In the genomic region with DNA sequence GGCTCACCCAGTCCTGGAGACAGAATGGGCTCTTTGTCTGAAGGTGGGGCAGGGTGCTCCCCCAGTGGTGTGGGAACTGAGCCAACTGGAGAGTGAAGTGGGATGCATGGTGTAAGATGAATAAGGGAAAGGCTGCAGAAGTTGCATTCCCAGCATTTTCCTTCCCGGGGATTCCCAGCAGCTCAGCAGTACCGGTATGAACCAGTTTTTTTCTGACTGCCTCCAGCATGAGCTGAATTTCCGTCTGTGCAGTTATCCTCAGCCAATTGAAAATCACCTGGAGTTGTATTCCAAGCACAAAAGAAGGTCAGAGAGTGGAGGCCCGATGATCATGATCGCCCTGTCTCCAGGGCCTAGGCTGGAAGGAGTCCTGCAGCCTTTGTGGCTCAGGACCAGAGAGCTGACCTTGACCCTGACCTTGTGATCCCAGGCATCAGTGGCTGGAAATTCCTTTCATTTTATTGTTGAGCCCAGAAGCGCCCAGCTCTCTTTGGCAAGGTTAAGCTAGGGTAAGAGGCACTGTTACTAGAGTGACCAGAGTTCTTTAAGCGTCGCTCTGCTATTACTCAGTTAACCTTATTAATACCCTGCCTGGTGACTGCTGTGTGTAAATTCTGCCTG, we compare ENCODE assay signal across 8 cellular contexts. TPM values are rescaled to one million over a fixed set of nuclear protein-coding genes. Genes with fewer than 3 reads are reported as not detected.
DNase-seq lines count a peak whose midpoint lies in the region; ATAC-seq and TF ChIP-seq lines count a peak whose summit lies in the region.

No MANE protein-coding gene starts in this region.

- H3K4me2 ChIP-seq in GM23338: 0 out of 2 replicates have a peak overlapping the region, but pooled peaks have one; percentile 25

- TF ChIP-seq CTCF in GM23338 (conservative IDR thresholded peaks at IDR 0.05; ENCODE audit: low read depth in 2 of 2): no peak
- TF ChIP-seq CTCF in esophagus squamous epithelium (IDR thresholded peaks at IDR 0.05): no peak
- TF ChIP-seq CTCF in natural killer cell (IDR thresholded peaks at IDR 0.05): no peak

- H3K4me1 ChIP-seq in GM23338 (ENCODE audit: insufficient read depth) (peaks cover 16% of the 10 kb centered on the region), esophagus squamous epithelium (peaks cover 49 to 61% (median 57%) of the 10 kb centered on the region in 3 donors)

- 17 to 28% methylated on average over 8 of the region's 8 CpGs for WGBS in esophagus squamous epithelium, 2 donors

- peak overlapping the region; percentile 96 for H3K27ac Mint-ChIP-seq in GM23338
- H3K27ac Mint-ChIP-seq in natural killer cell: peak overlapping the region; percentile 94 to 96

- H3K27ac ChIP-seq in GM23338 (ENCODE audit: low read depth) (peak overlapping the region; percentile 86), esophagus squamous epithelium (peak overlapping the region; percentile 91 to 96 (median 95))

- DNase-seq in A172 (ENCODE audit: low spot score): peak; percentile 98
- peak; percentile 69 for DNase-seq in GM23338 (ENCODE audit: low spot score)
- DNase-seq in SW480 (ENCODE audit: low spot score): peak; percentile 98
- DNase-seq in esophagus squamous epithelium (lab: John Stamatoyannopoulos, UW): no peak
- no peak for DNase-seq in natural killer cell
- no peak for DNase-seq in stimulated activated naive CD4-positive, alpha-beta T cell treated with Interleukin-2 at 50 U/mL for 16 hours (lab: John Stamatoyannopoulos, UW)
- DNase-seq in cortex of kidney (lab: John Stamatoyannopoulos, UW): no peak
- DNase-seq in GM19238 (ENCODE audit: insufficient read length, low spot score): no peak

- H3K36me3 ChIP-seq in GM23338 (ENCODE audit: insufficient read depth) (no peaks in the 10 kb centered on the region), esophagus squamous epithelium (peaks cover 0 to 2% (median 0%) of the 10 kb centered on the region in 3 donors)

- ATAC-seq in GM23338 (peak; percentile 65), natural killer cell (no peak)

- no peaks in the 10 kb centered on the region for H3K9me3 ChIP-seq in esophagus squamous epithelium

- H3K79me2 ChIP-seq in GM23338 (replicated peaks; ENCODE audit: insufficient read depth): peaks cover 12% of the 10 kb centered on the region

- H2AFZ ChIP-seq in GM23338: no peak overlapping the region

- no peaks in the 10 kb centered on the region for H3K9me2 ChIP-seq in GM23338 (ENCODE audit: insufficient read depth)

- H3K4me3 ChIP-seq in GM23338 (no peak overlapping the region), esophagus squamous epithelium (peak overlapping the region in 1 of 4 donors; percentile 28)

- H4K20me1 ChIP-seq in GM23338 (replicated peaks; ENCODE audit: insufficient read depth): no peaks in the 10 kb centered on the region; the same call in none of the 2 replicates

- H3K27me3 ChIP-seq in GM23338 (ENCODE audit: insufficient read depth) (no peaks in the 10 kb centered on the region), esophagus squamous epithelium (no peaks in the 10 kb centered on the region)

- peaks cover 49% of the 10 kb centered on the region for H3K4me1 Mint-ChIP-seq in GM23338
- H3K4me1 Mint-ChIP-seq in natural killer cell: peaks cover 60 to 61% of the 10 kb centered on the region in 2 donors

- no peaks in the 10 kb centered on the region for H3K36me3 Mint-ChIP-seq in GM23338 (ENCODE audit: low read depth)
- H3K36me3 Mint-ChIP-seq in natural killer cell: no peaks in the 10 kb centered on the region

- no peak for TF ChIP-seq POLR2A in esophagus squamous epithelium (IDR thresholded peaks at IDR 0.05)

- peaks cover 5% of the 10 kb centered on the region for H3K27me3 Mint-ChIP-seq in GM23338 (ENCODE audit: insufficient read depth, low read depth, poor library complexity)
- H3K27me3 Mint-ChIP-seq in natural killer cell (ENCODE audit: low read depth in 2 of 2): no peaks in the 10 kb centered on the region

- no peaks in the 10 kb centered on the region for H3K9me3 Mint-ChIP-seq in GM23338
- no peaks in the 10 kb centered on the region for H3K9me3 Mint-ChIP-seq in natural killer cell

- no peaks in the 10 kb centered on the region for H3F3A ChIP-seq in GM23338 (replicated peaks; ENCODE audit: low read depth)

- intact Hi-C loops in esophagus squamous epithelium (cut with DNase I) (no loop called here), natural killer cell (cut with micrococcal nuclease) (loop anchor here (1.0 to 10.0 kb wide), 5 partner anchors 9 to 207 kb away; a partner anchor contains a TSS)

- H3K4me3 Mint-ChIP-seq in GM23338 (peak overlapping the region; percentile 14; the same call in 2 of the 3 replicates), natural killer cell (peak overlapping the region; percentile 90)

TF ChIP-seq in GM23338, 12 proteins besides CTCF, POLR2A, EP300 and RAD21 (continues in another document):
- TF ChIP-seq ZNF331 (CRISPR knock-in tag; IDR thresholded peaks at IDR 0.05; ENCODE audit: low read depth): no peak
- no peak for TF ChIP-seq ZNF114 (CRISPR knock-in tag; IDR thresholded peaks at IDR 0.05)
- TF ChIP-seq EZH2phosphoT487 (IDR thresholded peaks at IDR 0.05; ENCODE audit: unreplicated experiment): no peak
- no peak for TF ChIP-seq NANOG (IDR thresholded peaks at IDR 0.05; ENCODE audit: borderline replicate concordance)
- no peak for TF ChIP-seq CREB1 (CRISPR knock-in tag; IDR thresholded peaks at IDR 0.05; ENCODE audit: low read depth)
- no peak for TF ChIP-seq POLR2AphosphoS5 (IDR thresholded peaks at IDR 0.05; ENCODE audit: low read depth)
- TF ChIP-seq STAT1 (IDR thresholded peaks at IDR 0.05; ENCODE audit: unreplicated experiment): no peak
- TF ChIP-seq JUNB (IDR thresholded peaks at IDR 0.05; ENCODE audit: unreplicated experiment): no peak
- TF ChIP-seq, protein P1, sequence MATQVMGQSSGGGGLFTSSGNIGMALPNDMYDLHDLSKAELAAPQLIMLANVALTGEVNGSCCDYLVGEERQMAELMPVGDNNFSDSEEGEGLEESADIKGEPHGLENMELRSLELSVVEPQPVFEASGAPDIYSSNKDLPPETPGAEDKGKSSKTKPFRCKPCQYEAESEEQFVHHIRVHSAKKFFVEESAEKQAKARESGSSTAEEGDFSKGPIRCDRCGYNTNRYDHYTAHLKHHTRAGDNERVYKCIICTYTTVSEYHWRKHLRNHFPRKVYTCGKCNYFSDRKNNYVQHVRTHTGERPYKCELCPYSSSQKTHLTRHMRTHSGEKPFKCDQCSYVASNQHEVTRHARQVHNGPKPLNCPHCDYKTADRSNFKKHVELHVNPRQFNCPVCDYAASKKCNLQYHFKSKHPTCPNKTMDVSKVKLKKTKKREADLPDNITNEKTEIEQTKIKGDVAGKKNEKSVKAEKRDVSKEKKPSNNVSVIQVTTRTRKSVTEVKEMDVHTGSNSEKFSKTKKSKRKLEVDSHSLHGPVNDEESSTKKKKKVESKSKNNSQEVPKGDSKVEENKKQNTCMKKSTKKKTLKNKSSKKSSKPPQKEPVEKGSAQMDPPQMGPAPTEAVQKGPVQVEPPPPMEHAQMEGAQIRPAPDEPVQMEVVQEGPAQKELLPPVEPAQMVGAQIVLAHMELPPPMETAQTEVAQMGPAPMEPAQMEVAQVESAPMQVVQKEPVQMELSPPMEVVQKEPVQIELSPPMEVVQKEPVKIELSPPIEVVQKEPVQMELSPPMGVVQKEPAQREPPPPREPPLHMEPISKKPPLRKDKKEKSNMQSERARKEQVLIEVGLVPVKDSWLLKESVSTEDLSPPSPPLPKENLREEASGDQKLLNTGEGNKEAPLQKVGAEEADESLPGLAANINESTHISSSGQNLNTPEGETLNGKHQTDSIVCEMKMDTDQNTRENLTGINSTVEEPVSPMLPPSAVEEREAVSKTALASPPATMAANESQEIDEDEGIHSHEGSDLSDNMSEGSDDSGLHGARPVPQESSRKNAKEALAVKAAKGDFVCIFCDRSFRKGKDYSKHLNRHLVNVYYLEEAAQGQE (IDR thresholded peaks at IDR 0.05; ENCODE audit: unreplicated experiment): no peak
- no peak for TF ChIP-seq EZH2 (IDR thresholded peaks at IDR 0.05; ENCODE audit: low read depth, unreplicated experiment)
- TF ChIP-seq, protein P2, sequence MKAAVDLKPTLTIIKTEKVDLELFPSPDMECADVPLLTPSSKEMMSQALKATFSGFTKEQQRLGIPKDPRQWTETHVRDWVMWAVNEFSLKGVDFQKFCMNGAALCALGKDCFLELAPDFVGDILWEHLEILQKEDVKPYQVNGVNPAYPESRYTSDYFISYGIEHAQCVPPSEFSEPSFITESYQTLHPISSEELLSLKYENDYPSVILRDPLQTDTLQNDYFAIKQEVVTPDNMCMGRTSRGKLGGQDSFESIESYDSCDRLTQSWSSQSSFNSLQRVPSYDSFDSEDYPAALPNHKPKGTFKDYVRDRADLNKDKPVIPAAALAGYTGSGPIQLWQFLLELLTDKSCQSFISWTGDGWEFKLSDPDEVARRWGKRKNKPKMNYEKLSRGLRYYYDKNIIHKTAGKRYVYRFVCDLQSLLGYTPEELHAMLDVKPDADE (IDR thresholded peaks at IDR 0.05): no peak

RNA-seq across cellular contexts. Expression of a gene that starts 33.4 kb away (rescaled TPM):
- total RNA-seq in A172 (2014; rRNA removed; shearing (Covaris generic)): 84.1 and 84.9 TPM in 2 replicates
- 74.8 and 76.9 TPM in 2 replicates for total RNA-seq in GM23338 (2014; rRNA removed; shearing (Covaris generic))
- polyA plus RNA-seq in GM23338 (2016; fragmentation: Nextera tagmentation; extraction: Ambion mirVana): 13.5 and 16.5 TPM in 2 replicates
- total RNA-seq in esophagus squamous epithelium (100 to 1,000 TPM in 1 of 4 donors, 10 to 100 TPM in 3; 68.9 to 102 (median 89.5) TPM), natural killer cell (10 to 100 TPM; 69.2 to 86.7 (median 81.4) TPM)

RNA-seq across cellular contexts. Expression of a gene that starts 57.8 kb away (rescaled TPM):
- 141 and 265 TPM in 2 replicates for total RNA-seq in A172 (2014; rRNA removed; shearing (Covaris generic))
- 75.1 and 98.5 TPM in 2 replicates for total RNA-seq in GM23338 (2014; rRNA removed; shearing (Covaris generic))
- 41.8 and 43.5 TPM in 2 replicates for polyA plus RNA-seq in GM23338 (2016; fragmentation: Nextera tagmentation; extraction: Ambion mirVana)
- 100 to 1,000 TPM in 2 of 4 donors, 10 to 100 TPM in 2; 68.0 to 123 (median 102) TPM for total RNA-seq in esophagus squamous epithelium
- 100 to 1,000 TPM in 1 of 3 donors, 10 to 100 TPM in 2; 93.1 to 101 (median 94.1) TPM for total RNA-seq in natural killer cell

Comparison
In these comparisons a context has a peak if more than half of its experiments do, and no peak if none do; other contexts are left out.
1. DNase-seq: peak in A172 (single experiment), GM23338 (single experiment) and SW480 (single experiment); none in esophagus squamous epithelium (single experiment), natural killer cell (single experiment), stimulated activated naive CD4-positive, alpha-beta T cell treated with Interleukin-2 at 50 U/mL for 16 hours (single experiment), cortex of kidney (single experiment) and GM19238 (single experiment).